ENCODE assay signal across 8 cellular contexts in the genomic region with DNA sequence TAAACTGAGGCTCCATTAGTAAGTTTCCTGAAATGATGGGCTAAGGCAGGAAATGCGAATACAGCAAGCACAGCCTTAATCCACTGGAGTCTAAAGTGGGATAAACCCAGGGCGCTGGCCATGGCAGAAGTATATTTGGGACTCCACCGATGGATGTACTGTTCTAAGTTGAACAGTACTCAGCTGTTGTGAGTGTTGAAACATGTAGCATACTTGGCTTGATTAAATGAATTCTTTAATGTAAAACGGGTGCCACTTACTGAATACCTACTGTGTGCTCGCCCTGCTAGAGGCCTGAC. TPM values are rescaled to one million over a fixed set of nuclear protein-coding genes. Genes with fewer than 3 reads are reported as not detected.
DNase-seq lines count a peak whose midpoint lies in the region; ATAC-seq and TF ChIP-seq lines count a peak whose summit lies in the region.

No MANE protein-coding gene starts in this region.

- H3K4me3 ChIP-seq in dorsolateral prefrontal cortex (peak overlapping the region; percentile 41 to 89 (median 76)), mesodermal cell (ENCODE audit: extremely low read depth, insufficient read depth, low read length, poor library complexity, severe bottlenecking) (peak overlapping the region; percentile 40), tibial artery (peak overlapping the region; percentile 76)

- H3K9me3 ChIP-seq in mesodermal cell (ENCODE audit: control insufficient read depth, low read length) (no peaks in the 10 kb centered on the region), tibial artery (no peaks in the 10 kb centered on the region)

- H3K27ac ChIP-seq in dorsolateral prefrontal cortex (peak overlapping the region; percentile 78 to 99 (median 96)), mesodermal cell (ENCODE audit: low read depth, low read length, severe bottlenecking) (no peak overlapping the region), tibial artery (peak overlapping the region; percentile 87 to 92)

- TF ChIP-seq CTCF in dorsolateral prefrontal cortex (IDR thresholded peaks at IDR 0.05 in 54 of 56, conservative IDR thresholded peaks at IDR 0.05 in 2 of 56; ENCODE audit: low read depth in 1 of 56, partially characterized antibody in 56 of 56) (no peak), tibial artery (IDR thresholded peaks at IDR 0.05) (no peak)

- DNase-seq in DMS53 (lab: John Stamatoyannopoulos, UW) (peak; percentile 63), DMS53 treated with DMSO at 0.1 percent for 48 hours (lab: John Stamatoyannopoulos, UW; ENCODE audit: unreplicated experiment) (no peak), dorsolateral prefrontal cortex (peak in 1 of 10 donors; percentile 21), tibial artery (no peak), SIG-M5 treated with dmso at 0.1 percent for 504 hours (lab: John Stamatoyannopoulos, UW; ENCODE audit: unreplicated experiment) (no peak)
- DNase-seq in NK-92 treated with Interleukin-12 subunit alpha and Interleukin-12 subunit beta, amount 100 ng/mL, for 24 hours (lab: John Stamatoyannopoulos, UW) = no peak

- H3K36me3 ChIP-seq in mesodermal cell (ENCODE audit: control insufficient read depth, insufficient read depth, low read length) (no peaks in the 10 kb centered on the region), tibial artery (no peaks in the 10 kb centered on the region)

- intact Hi-C loops in dorsolateral prefrontal cortex (cut with DNase I) (loop anchor here (1.0 to 10.0 kb wide), 3 partner anchors 41 to 78 kb away; a partner anchor contains a TSS), tibial artery (cut with DNase I; ENCODE audit: low total_unique reads) (loop anchor here (5.0 kb wide), 1 partner anchor 76 kb away; no protein-coding TSS in a partner anchor)

- WGBS in mesodermal cell (ENCODE audit: insufficient coverage in 2 of 2), 2 experiments = 88 to 92% methylated on average over 1 to 4 of the region's 5 CpGs

- H3K27me3 ChIP-seq in dorsolateral prefrontal cortex = no peaks in the 10 kb centered on the region
- H3K27me3 ChIP-seq in tibial artery = no peaks in the 10 kb centered on the region

- no peak for ATAC-seq in HG02798 (IDR thresholded peaks at IDR 0.05; ENCODE audit: poor library complexity, unreplicated experiment)

- H3K4me1 ChIP-seq in mesodermal cell (ENCODE audit: control insufficient read depth, insufficient read depth, low read length, poor library complexity, severe bottlenecking) (peaks cover 3% of the 10 kb centered on the region), tibial artery (peaks cover 0 to 40% (median 30%) of the 10 kb centered on the region in 4 donors)

RNA-seq across cellular contexts. Expression of a gene that starts 1.0 kb away (rescaled TPM):
- total RNA-seq in dorsolateral prefrontal cortex = 10 to 100 TPM in 119 of 120 experiments, 1 to 10 TPM in 1; 8.3 to 67.9 (median 30.9) TPM
- 3.0 TPM for polyA plus RNA-seq in mesodermal cell (2013, experiment 1 of 2)
- 4.6 TPM for polyA plus RNA-seq in mesodermal cell (2013, experiment 2 of 2)
